ENCODE assay signal across 26 cellular contexts in the genomic region with DNA sequence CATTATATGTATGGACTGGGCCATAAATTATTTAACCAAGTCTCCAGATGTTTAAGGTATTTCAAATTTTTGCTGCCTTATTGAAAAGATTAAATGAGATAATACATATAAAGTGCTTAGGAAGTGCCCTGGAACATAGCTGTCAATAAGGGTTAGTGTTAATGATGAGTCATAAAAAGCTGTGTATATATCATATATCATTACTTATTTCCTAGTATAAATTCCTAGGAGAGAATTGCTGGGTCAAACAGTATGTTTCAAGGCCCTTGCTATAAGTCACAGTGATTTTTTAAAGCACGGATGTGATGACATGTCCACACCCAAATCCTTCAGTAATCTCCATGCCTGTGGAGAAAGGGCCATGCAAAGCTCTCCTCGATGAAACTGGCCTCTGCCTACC. TPM values are rescaled to one million over a fixed set of nuclear protein-coding genes. Genes with fewer than 3 reads are reported as not detected.
DNase-seq lines count a peak whose midpoint lies in the region; ATAC-seq, FAIRE-seq and TF ChIP-seq lines count a peak whose summit lies in the region.
"Had no signal": no experiment of that assay in that cellular context is flagged by ENCODE, and none has a peak within 500 bp of the region (broad histone marks: within the 10 kb centered on the region; RNA-seq: fewer than 3 reads in every experiment).

No MANE protein-coding gene starts in this region.

- H3K4me2 ChIP-seq in A549: no peak overlapping the region
- H3K4me2 ChIP-seq: BLaER1 treated with 17β-estradiol and CSF1 and Interleukin-3, amounts not matched to agents 10 nM and 100 nM had no signal

- no peak for TF ChIP-seq POLR2A in A549 (IDR thresholded peaks at IDR 0.05; ENCODE audit: low read length)

- FAIRE-seq in A549 (lab: Jason Lieb, UNC): no peak
- FAIRE-seq in bronchial epithelial cell (lab: Jason Lieb, UNC): no peak
- FAIRE-seq: A204.1, G401.6, GM12878, GM19239, H54 had no signal

- peaks cover 10% of the 10 kb centered on the region for H3K4me1 Mint-ChIP-seq in CD8-positive, alpha-beta T cell (ENCODE audit: low read depth)
- H3K4me1 Mint-ChIP-seq: CD14-positive monocyte had no signal

- no peak for TF ChIP-seq EP300 in A549 (IDR thresholded peaks at IDR 0.05)

- no peak for DNase-seq in A549 (ENCODE audit: low read depth in 1 of 2, low spot score in 1 of 2)
- peak; percentile 30 for DNase-seq in bronchial epithelial cell (ENCODE audit: low read depth)
- peak; percentile 15 for DNase-seq in fibroblast of mammary gland (ENCODE audit: low read depth)
- no peak for DNase-seq in CD8-positive, alpha-beta T cell
- DNase-seq in NCI-H226: no peak
- DNase-seq in GF-D8 (lab: John Stamatoyannopoulos, UW): no peak
- DNase-seq: ACHN; AML-193; BE2C; Calu3; CD4-positive, alpha-beta T cell; COR-L47; DMS53; DMS79 treated with DMSO at 0.1 percent for 48 hours; GOT3 had no signal

- CTCF ChIA-PET in A549 (lab: Yijun Ruan, JAX) (interaction anchor here (1.0 kb wide), 2 partner anchors 19 to 32 kb away, joined by 3 read pairs; no protein-coding TSS in a partner anchor), HEK293 (lab: Yijun Ruan, JAX) (interaction anchor here (0.9 kb wide), 1 partner anchor 59 kb away, joined by 3 read pairs; no protein-coding TSS in a partner anchor)
- CTCF ChIA-PET in CD8-positive, alpha-beta T cell (lab: Charles Lee): interaction anchor here (1.1 kb wide), 1 partner anchor 18 kb away, joined by 4 read pairs; no protein-coding TSS in a partner anchor

- H3K27me3 ChIP-seq in bronchial epithelial cell (ENCODE audit: control insufficient read depth, insufficient read depth, low read length): no peaks in the 10 kb centered on the region
- no peaks in the 10 kb centered on the region for H3K27me3 ChIP-seq in CD8-positive, alpha-beta T cell (ENCODE audit: insufficient read depth, low read length)
- H3K27me3 ChIP-seq: BE2C; BLaER1 treated with 17β-estradiol and CSF1 and Interleukin-3, amounts not matched to agents 10 nM and 100 nM had no signal

- intact Hi-C loops in CD8-positive, alpha-beta T cell (cut with DNase I, micrococcal nuclease): no loop called here

- no peaks in the 10 kb centered on the region for H3K4me1 ChIP-seq in A549
- no peaks in the 10 kb centered on the region for H3K4me1 ChIP-seq in HEK293 (ENCODE audit: control insufficient read depth, insufficient read depth, low read length)
- H3K4me1 ChIP-seq in CD8-positive, alpha-beta T cell (ENCODE audit: insufficient read depth, low read length): no peaks in the 10 kb centered on the region
- H3K4me1 ChIP-seq: BE2C, HAP-1 had no signal

- 61% methylated on average over 2 of the region's 2 CpGs for WGBS in A549 (ENCODE audit: missing lambda C conversion rate)

- H3K27me3 Mint-ChIP-seq in CD8-positive, alpha-beta T cell (ENCODE audit: low read depth): no peaks in the 10 kb centered on the region
- H3K27me3 Mint-ChIP-seq: CD4-positive, alpha-beta T cell had no signal

- H3K36me3 ChIP-seq in HEK293 (ENCODE audit: control insufficient read depth in 2 of 2, insufficient read depth in 1 of 2, low read length in 2 of 2) (peaks cover 0 to 17% of the 10 kb centered on the region in 2 experiments; a peak in 1 of 3 replicates), bronchial epithelial cell (ENCODE audit: control insufficient read depth, insufficient read depth, low read length) (no peaks in the 10 kb centered on the region)
- no peaks in the 10 kb centered on the region for H3K36me3 ChIP-seq in CD8-positive, alpha-beta T cell (ENCODE audit: insufficient read depth, low read length)
- H3K36me3 ChIP-seq: BE2C, HAP-1 had no signal

- H3K27ac ChIP-seq in A549 (no peak overlapping the region), HEK293 (ENCODE audit: extremely low read depth, low read depth, low read length) (no peak overlapping the region)
- no peak overlapping the region for H3K27ac ChIP-seq in CD8-positive, alpha-beta T cell (ENCODE audit: low read depth, low read length)
- H3K27ac ChIP-seq: 22Rv1; BLaER1 treated with 17β-estradiol and CSF1 and Interleukin-3, amounts not matched to agents 10 nM and 100 nM had no signal

- no peak overlapping the region for H3K4me3 Mint-ChIP-seq in CD8-positive, alpha-beta T cell
- H3K4me3 Mint-ChIP-seq: CD4-positive, alpha-beta T cell had no signal

- H3K36me3 Mint-ChIP-seq in CD8-positive, alpha-beta T cell: peaks cover 30% of the 10 kb centered on the region

- TF ChIP-seq CTCF in A549 (IDR thresholded peaks at IDR 0.05) (no peak), HEK293 (tag by site-specific recombination; IDR thresholded peaks at IDR 0.05) (no peak), bronchial epithelial cell (IDR thresholded peaks at IDR 0.05; ENCODE audit: insufficient read depth, low read length, severe bottlenecking) (no peak), fibroblast of mammary gland (conservative IDR thresholded peaks at IDR 0.05; ENCODE audit: control insufficient read depth, insufficient read depth, low read depth, low read length) (no peak)
- no peak for TF ChIP-seq CTCF in CD8-positive, alpha-beta T cell (IDR thresholded peaks at IDR 0.05)

- H3K9me3 Mint-ChIP-seq in CD8-positive, alpha-beta T cell: peaks cover 2% of the 10 kb centered on the region

- H3K4me3 ChIP-seq in A549 (no peak overlapping the region), HEK293 (ENCODE audit: low read depth, low read length) (no peak overlapping the region), bronchial epithelial cell (ENCODE audit: low read depth, low read length) (no peak overlapping the region), fibroblast of mammary gland (ENCODE audit: control insufficient read depth, low read depth, low read length) (no peak overlapping the region)
- no peak overlapping the region for H3K4me3 ChIP-seq in CD8-positive, alpha-beta T cell (ENCODE audit: low read depth, low read length)
- H3K4me3 ChIP-seq: BLaER1 treated with 17β-estradiol and CSF1 and Interleukin-3, amounts not matched to agents 10 nM and 100 nM; GM12878; HAP-1 had no signal

- H3K9me3 ChIP-seq in A549: peaks cover 74% of the 10 kb centered on the region
- no peaks in the 10 kb centered on the region for H3K9me3 ChIP-seq in HEK293 (ENCODE audit: control insufficient read depth, insufficient read depth, low read depth, low read length)
- H3K9me3 ChIP-seq in CD8-positive, alpha-beta T cell (ENCODE audit: low read length): no peaks in the 10 kb centered on the region
- H3K9me3 ChIP-seq: BE2C; BLaER1 treated with 17β-estradiol and CSF1 and Interleukin-3, amounts not matched to agents 10 nM and 100 nM; HAP-1 had no signal

- no peak for TF ChIP-seq RAD21 in A549 (conservative IDR thresholded peaks at IDR 0.05 in 1 of 2, IDR thresholded peaks at IDR 0.05 in 1 of 2)

- no peak overlapping the region for H3K27ac Mint-ChIP-seq in CD8-positive, alpha-beta T cell
- H3K27ac Mint-ChIP-seq: CD14-positive monocyte; CD4-positive, alpha-beta T cell had no signal

- ATAC-seq in A549 (no peak), GM19463 (IDR thresholded peaks at IDR 0.05; ENCODE audit: unreplicated experiment) (no peak)
- ATAC-seq in CD8-positive, alpha-beta T cell: no peak
- ATAC-seq: GM12878 had no signal

- POLR2A ChIA-PET in A549 (lab: Yijun Ruan, JAX) (no interaction called here), HEK293 (lab: Yijun Ruan, JAX) (interaction anchor here (1.0 to 1.5 kb wide), 2 partner anchors 8 to 52 kb away, joined by 3 read pairs; a partner anchor contains a TSS)
- POLR2A ChIA-PET in CD8-positive, alpha-beta T cell (lab: Charles Lee): no interaction called here

TF ChIP-seq in A549, 52 proteins besides CTCF, POLR2A, EP300 and RAD21:
- TF ChIP-seq FOSL2 (IDR thresholded peaks at IDR 0.05): no peak
- peak; percentile 30; the same call in 1 of the 2 replicates for TF ChIP-seq FOSL2 (CRISPR knock-in tag; IDR thresholded peaks at IDR 0.05)
- no peak for TF ChIP-seq ZSCAN20 (CRISPR knock-in tag; IDR thresholded peaks at IDR 0.05)
- no peak for TF ChIP-seq ESRRA (IDR thresholded peaks at IDR 0.05; ENCODE audit: borderline replicate concordance, low read length)
TF ChIP-seq in A549: peak in this region for 1.

TF ChIP-seq in HEK293, 187 proteins besides CTCF, POLR2A, EP300 and RAD21:
- TF ChIP-seq ZNF404 (tag by site-specific recombination; IDR thresholded peaks at IDR 0.05) (no peak), ZNF664 (tag by site-specific recombination; IDR thresholded peaks at IDR 0.05) (0 out of 2 replicates have a peak, but pooled peaks have one; percentile 13)
TF ChIP-seq in HEK293: peak in this region for 1.

RNA-seq across cellular contexts. Expression of a gene that starts 8.4 kb away (rescaled TPM):
- 4.6 and 5.5 TPM in 2 replicates for polyA plus RNA-seq in A549 (2011; rRNA removed)
- 1.5 TPM in 2 replicates for polyA plus RNA-seq in A549 (2012; cell fraction: cytosol; rRNA removed)
- 1.3 and 1.6 TPM in 2 replicates for polyA plus RNA-seq in A549 (2012; cell fraction: nucleus; rRNA removed)
- 3.7 to 4.3 TPM (median 4.2 TPM) in 3 replicates for polyA plus RNA-seq in A549 (2017; fragmentation: RNase III; extraction: RNeasy Plus Mini Kit Qiagen cat#74134 plus additional on column Dnase treatment)
- polyA minus RNA-seq in A549 (2011; rRNA and poly(A)+ RNA removed): 10.2 and 10.5 TPM in 2 replicates
- total RNA-seq in bronchial epithelial cell: 7.4 and 8.8 TPM in 2 replicates
- under 1 TPM; 0.25 to 0.27 TPM for total RNA-seq in CD8-positive, alpha-beta T cell

RNA-seq across cellular contexts. Expression of a gene that starts 14.4 kb away (rescaled TPM):
- polyA plus RNA-seq in A549 (2011; rRNA removed) (14.0 and 15.0 TPM in 2 replicates), A549 (2017; fragmentation: RNase III; extraction: RNeasy Plus Mini Kit Qiagen cat#74134 plus additional on column Dnase treatment) (10.6 to 12.8 TPM (median 11.2 TPM) in 3 replicates)
- polyA plus RNA-seq in A549 (2012; cell fraction: cytosol; rRNA removed): 5.7 and 5.8 TPM in 2 replicates
- polyA plus RNA-seq in A549 (2012; cell fraction: nucleus; rRNA removed): 6.5 and 8.3 TPM in 2 replicates
- 7.8 and 9.5 TPM in 2 replicates for polyA minus RNA-seq in A549 (2011; rRNA and poly(A)+ RNA removed)
- 12.5 and 13.2 TPM in 2 replicates for total RNA-seq in bronchial epithelial cell
- total RNA-seq in CD8-positive, alpha-beta T cell: 10 to 100 TPM in 1 of 2 experiments, 1 to 10 TPM in 1; 9.7 to 10.2 TPM

RNA-seq across cellular contexts. Expression of a gene that starts 33.3 kb away (rescaled TPM):
- 1.8 and 2.1 TPM in 2 replicates for polyA plus RNA-seq in A549 (2011; rRNA removed)
- 0.29 and 0.34 TPM in 2 replicates for polyA plus RNA-seq in A549 (2012; cell fraction: cytosol; rRNA removed)
- polyA plus RNA-seq in A549 (2012; cell fraction: nucleus; rRNA removed): 0.17 and 0.23 TPM in 2 replicates
- polyA plus RNA-seq in A549 (2017; fragmentation: RNase III; extraction: RNeasy Plus Mini Kit Qiagen cat#74134 plus additional on column Dnase treatment): 0.72 to 0.84 TPM (median 0.79 TPM) in 3 replicates
- polyA minus RNA-seq in A549 (2011; rRNA and poly(A)+ RNA removed): 4.2 and 4.4 TPM in 2 replicates
- total RNA-seq in bronchial epithelial cell: 5.8 and 5.9 TPM in 2 replicates
- total RNA-seq in CD8-positive, alpha-beta T cell: under 1 TPM; 0.71 to 0.78 TPM

RNA-seq across cellular contexts. Expression of a gene that starts 52.4 kb away (rescaled TPM):
- polyA plus RNA-seq in A549 (2011; rRNA removed) (96.4 and 123 TPM in 2 replicates), A549 (2017; fragmentation: RNase III; extraction: RNeasy Plus Mini Kit Qiagen cat#74134 plus additional on column Dnase treatment) (102 to 108 TPM (median 103 TPM) in 3 replicates)
- 90.6 and 92.4 TPM in 2 replicates for polyA plus RNA-seq in A549 (2012; cell fraction: cytosol; rRNA removed)
- 84.5 and 111 TPM in 2 replicates for polyA plus RNA-seq in A549 (2012; cell fraction: nucleus; rRNA removed)
- 58.5 and 61.2 TPM in 2 replicates for polyA minus RNA-seq in A549 (2011; rRNA and poly(A)+ RNA removed)
- 59.5 and 59.8 TPM in 2 replicates for total RNA-seq in bronchial epithelial cell
- 10 to 100 TPM; 20.0 to 21.3 TPM for total RNA-seq in CD8-positive, alpha-beta T cell

Comparison
In these comparisons a context has a peak if more than half of its experiments do, and no peak if none do; other contexts are left out.
1. DNase-seq: peak in bronchial epithelial cell (single experiment) and fibroblast of mammary gland (single experiment); none in A549 (0 of 2), CD8-positive, alpha-beta T cell (0 of 7), NCI-H226 (single experiment) and GF-D8 (single experiment).